Comparison of ENCODE assay signal across 9 cellular contexts in the genomic region with DNA sequence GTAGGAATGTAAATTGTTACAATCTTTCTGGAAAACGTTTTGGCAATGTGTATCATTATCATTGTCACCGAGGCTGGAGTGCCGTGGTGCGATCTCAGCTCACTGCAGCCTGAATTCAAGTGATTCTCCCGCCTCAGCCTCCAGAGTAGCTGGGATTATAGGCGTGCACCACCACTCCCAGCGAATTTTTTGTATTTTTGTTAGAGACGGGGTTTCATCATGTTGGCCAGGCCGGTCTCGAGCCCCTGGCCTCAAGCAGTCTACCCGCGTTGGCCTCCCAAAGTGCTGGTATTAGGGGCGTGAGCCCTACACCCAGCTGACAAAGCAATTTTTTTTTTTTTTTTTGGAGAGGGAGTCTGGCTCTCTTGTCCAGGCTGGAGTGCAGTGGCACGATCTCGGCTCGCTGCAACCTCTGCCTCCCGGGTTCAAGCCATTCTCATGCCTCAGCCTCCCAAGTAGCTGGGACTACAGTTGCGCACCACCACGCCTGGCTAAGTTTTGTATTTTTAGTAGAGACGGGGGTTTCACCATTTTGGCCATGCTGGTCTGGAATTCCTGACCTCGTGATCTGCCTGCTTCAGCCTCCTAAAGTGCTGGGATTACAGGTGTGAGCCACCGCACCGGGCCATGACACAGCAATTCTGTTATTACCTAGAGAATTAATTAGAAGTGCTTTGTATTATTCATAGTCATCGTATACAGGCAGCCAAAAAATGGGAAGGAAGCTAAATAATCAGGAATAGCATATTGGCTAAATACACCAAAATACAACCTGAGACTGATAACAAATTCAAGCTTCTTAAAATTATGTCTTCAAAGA. TPM values are rescaled to one million over a fixed set of nuclear protein-coding genes. Genes with fewer than 3 reads are reported as not detected.
A peak's percentile ranks its signal among the peaks of the same experiment; 100 is the strongest.
DNase-seq lines count a peak whose midpoint lies in the region; ATAC-seq, FAIRE-seq and TF ChIP-seq lines count a peak whose summit lies in the region.
"Had no signal": no experiment of that assay in that cellular context is flagged by ENCODE, and none has a peak within 500 bp of the region (broad histone marks: within the 10 kb centered on the region; RNA-seq: fewer than 3 reads in every experiment).

No MANE protein-coding gene starts in this region.

- H3K27ac ChIP-seq in VCaP = peak overlapping the region; percentile 86
- peak overlapping the region in 7 of 21 experiments; percentile 63 to 90 (median 80) for H3K27ac ChIP-seq in skin epidermis

- DNase-seq in NCI-H2227 (lab: John Stamatoyannopoulos, UW; ENCODE audit: unreplicated experiment) (peak; percentile 9), NCI-H2227 treated with DMSO at 0.1 percent for 48 hours (lab: John Stamatoyannopoulos, UW) (no peak), foreskin fibroblast (no peak), frontal cortex (ENCODE audit: low spot score in 2 of 2) (no peak)
- DNase-seq in stimulated activated CD4-positive, alpha-beta T cell treated with anti-CD3 and anti-CD28 coated beads, Interleukin-2, amount 100 ng/mL, for 24 hours = no peak

- no peak for ATAC-seq in GM21390 (IDR thresholded peaks at IDR 0.05; ENCODE audit: unreplicated experiment)

- TF ChIP-seq CTCF in VCaP (conservative IDR thresholded peaks at IDR 0.05) (no peak), foreskin fibroblast (IDR thresholded peaks at IDR 0.05; ENCODE audit: low read depth, low read length) (no peak)

- FAIRE-seq in frontal cortex (lab: Jason Lieb, UNC) = no peak
- FAIRE-seq: A204.1 had no signal

- H3K4me3 ChIP-seq in foreskin fibroblast (ENCODE audit: low read depth in 1 of 2, low read length in 2 of 2) = peak overlapping the region; percentile 70 to 93
- H3K4me3 ChIP-seq in skin epidermis = peak overlapping the region; percentile 65 to 78 (median 70)

RNA-seq across cellular contexts. Expression of a gene that starts 1.2 kb away (rescaled TPM):
- total RNA-seq in frontal cortex = 53.0 TPM

RNA-seq across cellular contexts. Expression of a gene that starts 59.1 kb away (rescaled TPM):
- 106 TPM for total RNA-seq in frontal cortex
